ENCODE assay signal across 1 cellular context in genomic region chr4:592825-593520, GRCh38.
A peak's percentile ranks its signal among the peaks of the same experiment; 100 is the strongest.
TF ChIP-seq lines count a peak whose summit lies in the region.

No MANE protein-coding gene starts in this region.

TF ChIP-seq in K562, 482 proteins besides CTCF, POLR2A, EP300 and RAD21:
- TF ChIP-seq CHD2 (IDR thresholded peaks at IDR 0.05; ENCODE audit: low read depth, low read length) = no peak
- no peak for TF ChIP-seq TARDBP (IDR thresholded peaks at IDR 0.05)
- TF ChIP-seq ZNF639 (CRISPR knock-in tag; conservative IDR thresholded peaks at IDR 0.05 in 1 of 2, IDR thresholded peaks at IDR 0.05 in 1 of 2) = no peak
- TF ChIP-seq ZNF12 (CRISPR knock-in tag; IDR thresholded peaks at IDR 0.05) = no peak
- no peak for TF ChIP-seq MAZ (CRISPR knock-in tag; conservative IDR thresholded peaks at IDR 0.05 in 1 of 2, IDR thresholded peaks at IDR 0.05 in 1 of 2)
- no peak for TF ChIP-seq PRDM10 (IDR thresholded peaks at IDR 0.05; ENCODE audit: partially characterized antibody)
- TF ChIP-seq ZNF512 (tag; IDR thresholded peaks at IDR 0.05) = peak; percentile 65
- TF ChIP-seq ZNF146 (CRISPR knock-in tag; IDR thresholded peaks at IDR 0.05; ENCODE audit: unreplicated experiment) = no peak
- TF ChIP-seq HMGXB4 (CRISPR knock-in tag; IDR thresholded peaks at IDR 0.05) = no peak
